In genomic region chr10:83127942-83128575, GRCh38 we compare ENCODE assay signal across 17 cellular contexts.
DNase-seq lines count a peak whose midpoint lies in the region; ATAC-seq and TF ChIP-seq lines count a peak whose summit lies in the region.
"Had no signal": no experiment of that assay in that cellular context is flagged by ENCODE, and none has a peak within 500 bp of the region (broad histone marks: within the 10 kb centered on the region; RNA-seq: fewer than 3 reads in every experiment).

No MANE protein-coding gene starts in this region.

- H3K9me3 ChIP-seq in MG63 (no peaks in the 10 kb centered on the region; the same call in 1 of the 2 replicates), esophagus (ENCODE audit: control insufficient read depth in 2 of 2, insufficient read depth in 1 of 2, low read depth in 1 of 2, low read length in 1 of 2) (no peaks in the 10 kb centered on the region)
- H3K9me3 ChIP-seq: HAP-1 had no signal

- H3K4me1 Mint-ChIP-seq in mesothelial cell of epicardium: no peaks in the 10 kb centered on the region
- no peaks in the 10 kb centered on the region for H3K4me1 Mint-ChIP-seq in activated CD4-positive, alpha-beta T cell treated with anti-CD3 and anti-CD28 coated beads for 36 hours

- DNase-seq in A172 (ENCODE audit: low spot score) (peak; percentile 42), MG63 (peak; percentile 58), amniotic stem cell (lab: John Stamatoyannopoulos, UW) (peak; percentile 7), mesothelial cell of epicardium (ENCODE audit: low spot score in 2 of 2, unreplicated experiment in 2 of 2) (no peak), foreskin fibroblast (no peak)
- DNase-seq in activated CD4-positive, alpha-beta T cell treated with anti-CD3 and anti-CD28 coated beads for 36 hours: no peak
- DNase-seq: 8988T, DMS53, KBM-7, NCI-H1092 treated with DMSO at 0.1 percent for 48 hours, NCI-H1694 treated with DMSO at 0.1 percent for 48 hours, PC-3, SHP77 treated with DMSO at 0.1 percent for 48 hours had no signal

- H3K4me3 ChIP-seq in MG63: no peak overlapping the region
- no peak overlapping the region for H3K4me3 ChIP-seq in esophagus (ENCODE audit: low read depth in 1 of 2, low read length in 2 of 2)
- no peak overlapping the region for H3K4me3 ChIP-seq in foreskin fibroblast (ENCODE audit: low read depth in 1 of 2, low read length in 2 of 2)
- H3K4me3 ChIP-seq: HAP-1 had no signal

- H3K27me3 ChIP-seq in MG63 (no peaks in the 10 kb centered on the region), esophagus (ENCODE audit: control insufficient read depth in 1 of 2, insufficient read depth in 2 of 2, low read length in 2 of 2) (no peaks in the 10 kb centered on the region)

- POLR2A ChIA-PET in activated CD4-positive, alpha-beta T cell treated with anti-CD3 and anti-CD28 coated beads for 36 hours (lab: Charles Lee): no interaction called here

- intact Hi-C loops in activated CD4-positive, alpha-beta T cell treated with anti-CD3 and anti-CD28 coated beads for 36 hours (cut with DNase I, micrococcal nuclease): no loop called here

- CTCF ChIA-PET in activated CD4-positive, alpha-beta T cell treated with anti-CD3 and anti-CD28 coated beads for 36 hours (lab: Charles Lee): no interaction called here

- no peak overlapping the region for H3K4me3 Mint-ChIP-seq in mesothelial cell of epicardium
- no peak overlapping the region for H3K4me3 Mint-ChIP-seq in activated CD4-positive, alpha-beta T cell treated with anti-CD3 and anti-CD28 coated beads for 36 hours

- H3K4me1 ChIP-seq in esophagus (ENCODE audit: control insufficient read depth in 2 of 2, insufficient read depth in 2 of 2, low read length in 1 of 2): peaks cover 0 to 3% of the 10 kb centered on the region in 2 donors
- H3K4me1 ChIP-seq: HAP-1 had no signal

- H3K36me3 Mint-ChIP-seq in mesothelial cell of epicardium: no peaks in the 10 kb centered on the region
- no peaks in the 10 kb centered on the region for H3K36me3 Mint-ChIP-seq in activated CD4-positive, alpha-beta T cell treated with anti-CD3 and anti-CD28 coated beads for 36 hours (ENCODE audit: low read depth)

- no peak for ATAC-seq in activated CD4-positive, alpha-beta T cell treated with anti-CD3 and anti-CD28 coated beads for 36 hours
- ATAC-seq in HG03196 (IDR thresholded peaks at IDR 0.05; ENCODE audit: unreplicated experiment): no peak
- ATAC-seq: PC-3 had no signal

- peak overlapping the region; percentile 50 to 80 for H3K27ac ChIP-seq in esophagus (ENCODE audit: low read depth in 2 of 2, low read length in 1 of 2)
- H3K27ac ChIP-seq: C4-2B had no signal

- TF ChIP-seq CTCF in mesothelial cell of epicardium (IDR thresholded peaks at IDR 0.05; ENCODE audit: unreplicated experiment): no peak
- no peak for TF ChIP-seq CTCF in foreskin fibroblast (IDR thresholded peaks at IDR 0.05; ENCODE audit: low read depth, low read length)

- H3K9me3 Mint-ChIP-seq in mesothelial cell of epicardium: peaks cover 18% of the 10 kb centered on the region
- peaks cover 5% of the 10 kb centered on the region for H3K9me3 Mint-ChIP-seq in activated CD4-positive, alpha-beta T cell treated with anti-CD3 and anti-CD28 coated beads for 36 hours (ENCODE audit: low read depth)

- 56 to 61% methylated on average over 6 of the region's 6 CpGs for WGBS in esophagus, 2 donors

- H3K36me3 ChIP-seq in MG63: no peaks in the 10 kb centered on the region
- no peaks in the 10 kb centered on the region for H3K36me3 ChIP-seq in esophagus (ENCODE audit: control insufficient read depth in 2 of 2, insufficient read depth in 2 of 2, low read length in 1 of 2)
- H3K36me3 ChIP-seq: HAP-1 had no signal

- no peaks in the 10 kb centered on the region for H3K27me3 Mint-ChIP-seq in mesothelial cell of epicardium (ENCODE audit: low read depth)
- H3K27me3 Mint-ChIP-seq in activated CD4-positive, alpha-beta T cell treated with anti-CD3 and anti-CD28 coated beads for 36 hours: no peaks in the 10 kb centered on the region

- H3K27ac Mint-ChIP-seq in mesothelial cell of epicardium: no peak overlapping the region
- no peak overlapping the region for H3K27ac Mint-ChIP-seq in activated CD4-positive, alpha-beta T cell treated with anti-CD3 and anti-CD28 coated beads for 36 hours

Comparison
In these comparisons a context has a peak if more than half of its experiments do, and no peak if none do; other contexts are left out.
1. DNase-seq: peak in A172 (single experiment), MG63 (single experiment) and amniotic stem cell (single experiment); none in mesothelial cell of epicardium (0 of 2), activated CD4-positive, alpha-beta T cell treated with anti-CD3 and anti-CD28 coated beads for 36 hours (single experiment) and foreskin fibroblast (0 of 2).